ENCODE assay signal across 2 cellular contexts in genomic region chr17:57342141-57342540, GRCh38.
TF ChIP-seq lines count a peak whose summit lies in the region.

No MANE protein-coding gene starts in this region.

TF ChIP-seq in GM23338, 12 proteins besides CTCF, POLR2A, EP300 and RAD21 (continued from another document):
- TF ChIP-seq ZNF331 (CRISPR knock-in tag; IDR thresholded peaks at IDR 0.05; ENCODE audit: low read depth) (no peak), REST (IDR thresholded peaks at IDR 0.05; ENCODE audit: unreplicated experiment) (no peak), ZNF114 (CRISPR knock-in tag; IDR thresholded peaks at IDR 0.05) (no peak), CREB1 (CRISPR knock-in tag; IDR thresholded peaks at IDR 0.05; ENCODE audit: low read depth) (no peak), STAT1 (IDR thresholded peaks at IDR 0.05; ENCODE audit: unreplicated experiment) (no peak), EZH2 (IDR thresholded peaks at IDR 0.05; ENCODE audit: low read depth, unreplicated experiment) (no peak), JUNB (IDR thresholded peaks at IDR 0.05; ENCODE audit: unreplicated experiment) (no peak), EZH2phosphoT487 (IDR thresholded peaks at IDR 0.05; ENCODE audit: unreplicated experiment) (no peak)

TF ChIP-seq in K562, 482 proteins besides CTCF, POLR2A, EP300 and RAD21 (continued from another document):
- no peak for TF ChIP-seq CBX1 (IDR thresholded peaks at IDR 0.05; ENCODE audit: low read depth)
